In genomic region chr10:34702982-34703381, GRCh38 we compare ENCODE assay signal across 1 cellular context.
TF ChIP-seq lines count a peak whose summit lies in the region.

No MANE protein-coding gene starts in this region.

TF ChIP-seq in A549, 52 proteins besides CTCF, POLR2A, EP300 and RAD21 (continued from another document):
- TF ChIP-seq MYC (IDR thresholded peaks at IDR 0.05; ENCODE audit: borderline replicate concordance, low read length): no peak
- no peak for TF ChIP-seq ZFP36 (IDR thresholded peaks at IDR 0.05; ENCODE audit: borderline replicate concordance, partially characterized antibody)
- TF ChIP-seq ZC3H11A (IDR thresholded peaks at IDR 0.05): no peak
- no peak for TF ChIP-seq E2F6 (IDR thresholded peaks at IDR 0.05; ENCODE audit: borderline replicate concordance, low read depth)
- no peak for TF ChIP-seq GATA3 (IDR thresholded peaks at IDR 0.05; ENCODE audit: borderline replicate concordance)
